17 cellular contexts compared by ENCODE assay signal in genomic region chr10:101803511-101803910, GRCh38.
"Had no signal": no experiment of that assay in that cellular context is flagged by ENCODE, and none has a peak within 500 bp of the region (broad histone marks: within the 10 kb centered on the region; RNA-seq: fewer than 3 reads in every experiment).

No MANE protein-coding gene starts in this region.

- ATAC-seq: left cardiac atrium, left ventricle myocardium superior, right cardiac atrium, upper lobe of right lung had no signal

- H3K4me1 ChIP-seq: suprapubic skin, upper lobe of right lung had no signal

- H3K27ac ChIP-seq: esophagus muscularis mucosa, hepatocyte, suprapubic skin, tibial artery, upper lobe of right lung had no signal

- H2AFZ ChIP-seq: hepatocyte had no signal

- DNase-seq: activated B cell treated with CpG ODN at 0.5 μM for 24 hours; activated CD4-positive, alpha-beta T cell treated with anti-CD3 and anti-CD28 coated beads, Interleukin-2, amount 50 U/mL, for 1 hour; activated effector memory CD4-positive, alpha-beta T cell treated with anti-CD3 and anti-CD28 coated beads, Interleukin-2, amount 50 U/mL, for 16 hours; activated naive CD4-positive, alpha-beta T cell treated with anti-CD3 and anti-CD28 coated beads, Interleukin-2, amount 10 ng/mL, durations not matched to agents 7 days and 5 days; anterior cingulate cortex; endodermal cell; left cardiac atrium; left ventricle myocardium superior; posterior cingulate gyrus; right cardiac atrium; stimulated activated CD4-positive, alpha-beta T cell treated with anti-CD3 and anti-CD28 coated beads, Interleukin-15, amount 100 ng/mL, for 24 hours; stimulated activated naive CD4-positive, alpha-beta T cell; tibial artery; upper lobe of right lung had no signal

- H3K4me3 ChIP-seq: esophagus muscularis mucosa, hepatocyte, suprapubic skin, tibial artery, upper lobe of right lung had no signal

- H3K27me3 ChIP-seq: esophagus muscularis mucosa, hepatocyte, suprapubic skin, tibial artery, upper lobe of right lung had no signal
